Comparison of ENCODE assay signal across 18 cellular contexts in genomic region chr11:9834281-9834680, GRCh38.
DNase-seq lines count a peak whose midpoint lies in the region; ATAC-seq and TF ChIP-seq lines count a peak whose summit lies in the region.
"Had no signal": no experiment of that assay in that cellular context is flagged by ENCODE, and none has a peak within 500 bp of the region (broad histone marks: within the 10 kb centered on the region; RNA-seq: fewer than 3 reads in every experiment).

No MANE protein-coding gene starts in this region.

- H3K4me2 ChIP-seq in hepatocyte: no peak overlapping the region
- H3K4me2 ChIP-seq: BLaER1, PC-9 had no signal

- no peaks in the 10 kb centered on the region for H3K4me1 ChIP-seq in hepatocyte (ENCODE audit: insufficient read depth)
- H3K4me1 ChIP-seq in CD8-positive, alpha-beta T cell (ENCODE audit: insufficient read depth, low read length): peaks cover 1% of the 10 kb centered on the region
- H3K4me1 ChIP-seq: BLaER1 had no signal

- POLR2A ChIA-PET in activated CD4-positive, alpha-beta T cell treated with anti-CD3 and anti-CD28 coated beads, Interleukin-2, amount 10 ng/mL, durations not matched to agents 7 days and 5 days (lab: Charles Lee): no interaction called here
- POLR2A ChIA-PET in CD8-positive, alpha-beta T cell (lab: Charles Lee): no interaction called here

- CTCF ChIA-PET in activated CD4-positive, alpha-beta T cell treated with anti-CD3 and anti-CD28 coated beads, Interleukin-2, amount 10 ng/mL, durations not matched to agents 7 days and 5 days (lab: Charles Lee): interaction anchor here (0.6 kb wide), 1 partner anchor 134 kb away, joined by 3 read pairs; no protein-coding TSS in a partner anchor
- CTCF ChIA-PET in CD8-positive, alpha-beta T cell (lab: Charles Lee): no interaction called here

- no peak overlapping the region for H3K4me3 Mint-ChIP-seq in activated CD4-positive, alpha-beta T cell treated with anti-CD3 and anti-CD28 coated beads, Interleukin-2, amount 10 ng/mL, durations not matched to agents 7 days and 5 days
- no peak overlapping the region for H3K4me3 Mint-ChIP-seq in CD8-positive, alpha-beta T cell
- H3K4me3 Mint-ChIP-seq: IgD-negative memory B cell had no signal

- H3K9me2 ChIP-seq in hepatocyte (replicated peaks; ENCODE audit: insufficient read depth): no peaks in the 10 kb centered on the region

- H3K4me3 ChIP-seq in AG10803 (ENCODE audit: low read length) (no peak overlapping the region), hepatocyte (no peak overlapping the region)
- H3K4me3 ChIP-seq in CD8-positive, alpha-beta T cell (ENCODE audit: low read depth, low read length): no peak overlapping the region
- H3K4me3 ChIP-seq: BLaER1, PC-9 had no signal

- intact Hi-C loops in CD8-positive, alpha-beta T cell (cut with DNase I, micrococcal nuclease): no loop called here

- no peak overlapping the region for H3K27ac Mint-ChIP-seq in activated CD4-positive, alpha-beta T cell treated with anti-CD3 and anti-CD28 coated beads, Interleukin-2, amount 10 ng/mL, durations not matched to agents 7 days and 5 days
- H3K27ac Mint-ChIP-seq in CD8-positive, alpha-beta T cell: no peak overlapping the region
- H3K27ac Mint-ChIP-seq: IgD-negative memory B cell had no signal

- peak; percentile 47 for DNase-seq in AG10803 (ENCODE audit: low read depth)
- peak; percentile 50 for DNase-seq in M059J (ENCODE audit: low read depth)
- peak; percentile 98 for DNase-seq in amniotic epithelial cell (ENCODE audit: low read depth)
- DNase-seq in hepatocyte (ENCODE audit: low spot score): no peak
- DNase-seq in activated CD4-positive, alpha-beta T cell treated with anti-CD3 and anti-CD28 coated beads, Interleukin-2, amount 10 ng/mL, durations not matched to agents 7 days and 5 days: no peak
- no peak for DNase-seq in CD8-positive, alpha-beta T cell
- DNase-seq: 8988T, DND-41, GOT3, NCI-H1105 treated with DMSO at 0.1 percent for 48 hours, NCI-H1694 treated with DMSO at 0.1 percent for 48 hours, NCI-H69, PC-9 had no signal

- H3K9me3 ChIP-seq in hepatocyte (ENCODE audit: low read depth): no peaks in the 10 kb centered on the region
- no peaks in the 10 kb centered on the region for H3K9me3 ChIP-seq in CD8-positive, alpha-beta T cell (ENCODE audit: low read length)
- H3K9me3 ChIP-seq: BLaER1 had no signal

- H4K20me1 ChIP-seq in hepatocyte (ENCODE audit: insufficient read depth, poor library complexity, severe bottlenecking): no peaks in the 10 kb centered on the region
- H4K20me1 ChIP-seq: BLaER1 had no signal

- peaks cover 3% of the 10 kb centered on the region for H3K9me3 Mint-ChIP-seq in activated CD4-positive, alpha-beta T cell treated with anti-CD3 and anti-CD28 coated beads, Interleukin-2, amount 10 ng/mL, durations not matched to agents 7 days and 5 days
- H3K9me3 Mint-ChIP-seq in CD8-positive, alpha-beta T cell: no peaks in the 10 kb centered on the region
- H3K9me3 Mint-ChIP-seq: IgD-negative memory B cell had no signal

- peak overlapping the region; percentile 14 for H3K27ac ChIP-seq in hepatocyte
- no peak overlapping the region for H3K27ac ChIP-seq in CD8-positive, alpha-beta T cell (ENCODE audit: low read depth, low read length)
- H3K27ac ChIP-seq: BLaER1, PC-9 had no signal

- H3K79me2 ChIP-seq in hepatocyte: no peaks in the 10 kb centered on the region

- no peak for ATAC-seq in GM21619 (IDR thresholded peaks at IDR 0.05; ENCODE audit: unreplicated experiment)
- ATAC-seq in HG03565 (IDR thresholded peaks at IDR 0.05; ENCODE audit: unreplicated experiment): no peak
- ATAC-seq in CD8-positive, alpha-beta T cell: no peak
- ATAC-seq: Right ventricle myocardium inferior had no signal

- no peaks in the 10 kb centered on the region for H3K27me3 ChIP-seq in hepatocyte
- H3K27me3 ChIP-seq in CD8-positive, alpha-beta T cell (ENCODE audit: insufficient read depth, low read length): no peaks in the 10 kb centered on the region
- H3K27me3 ChIP-seq: BLaER1 had no signal

- peaks cover 6% of the 10 kb centered on the region for H3K4me1 Mint-ChIP-seq in activated CD4-positive, alpha-beta T cell treated with anti-CD3 and anti-CD28 coated beads, Interleukin-2, amount 10 ng/mL, durations not matched to agents 7 days and 5 days
- H3K4me1 Mint-ChIP-seq in CD8-positive, alpha-beta T cell (ENCODE audit: low read depth): peaks cover 4% of the 10 kb centered on the region

- H3K36me3 ChIP-seq in hepatocyte (replicated peaks; ENCODE audit: insufficient read depth, low read depth): no peaks in the 10 kb centered on the region
- no peaks in the 10 kb centered on the region for H3K36me3 ChIP-seq in CD8-positive, alpha-beta T cell (ENCODE audit: insufficient read depth, low read length)

- TF ChIP-seq CTCF in AG10803 (conservative IDR thresholded peaks at IDR 0.05; ENCODE audit: low read length): no peak
- TF ChIP-seq CTCF in hepatocyte (IDR thresholded peaks at IDR 0.05; ENCODE audit: poor library complexity): no peak
- TF ChIP-seq CTCF in CD8-positive, alpha-beta T cell (IDR thresholded peaks at IDR 0.05): no peak

- H2AFZ ChIP-seq in hepatocyte: no peak overlapping the region
- H2AFZ ChIP-seq: PC-9 had no signal

- peaks cover 4% of the 10 kb centered on the region for H3K36me3 Mint-ChIP-seq in activated CD4-positive, alpha-beta T cell treated with anti-CD3 and anti-CD28 coated beads, Interleukin-2, amount 10 ng/mL, durations not matched to agents 7 days and 5 days (ENCODE audit: low read depth)
- H3K36me3 Mint-ChIP-seq in CD8-positive, alpha-beta T cell: peaks cover 8% of the 10 kb centered on the region

- H3K27me3 Mint-ChIP-seq in activated CD4-positive, alpha-beta T cell treated with anti-CD3 and anti-CD28 coated beads, Interleukin-2, amount 10 ng/mL, durations not matched to agents 7 days and 5 days: no peaks in the 10 kb centered on the region
- H3K27me3 Mint-ChIP-seq in CD8-positive, alpha-beta T cell (ENCODE audit: low read depth): no peaks in the 10 kb centered on the region
- H3K27me3 Mint-ChIP-seq: IgD-negative memory B cell had no signal

- 67% methylated on average over 3 of the region's 3 CpGs for WGBS in hepatocyte (ENCODE audit: low lambda C conversion rate, missing lambda C conversion rate)

Comparison
In these comparisons a context has a peak if more than half of its experiments do, and no peak if none do; other contexts are left out.
1. DNase-seq: peak in AG10803 (single experiment), M059J (single experiment) and amniotic epithelial cell (single experiment); none in hepatocyte (single experiment), activated CD4-positive, alpha-beta T cell treated with anti-CD3 and anti-CD28 coated beads, Interleukin-2, amount 10 ng/mL, durations not matched to agents 7 days and 5 days (single experiment) and CD8-positive, alpha-beta T cell (0 of 7).